8 cellular contexts compared by ENCODE assay signal in genomic region chr6:27824248-27825024, GRCh38.
DNase-seq lines count a peak whose midpoint lies in the region; ATAC-seq, FAIRE-seq and TF ChIP-seq lines count a peak whose summit lies in the region.
"Not testable (repeated sequence)": the region's sequence is repeated elsewhere in the genome, so short reads cannot be mapped to it uniquely, and the experiment has no call there.

No MANE protein-coding gene starts in this region.

- H3K27ac Mint-ChIP-seq in CD4-positive, CD25-positive, alpha-beta regulatory T cell: peak overlapping the region; percentile 96 to 100 (median 99)
- peak overlapping the region; percentile 95 for H3K27ac Mint-ChIP-seq in chondrocyte (ENCODE audit: unreplicated experiment)

- FAIRE-seq in kidney (lab: Jason Lieb, UNC): not testable (repeated sequence)

- H3K9me3 ChIP-seq in CD4-positive, CD25-positive, alpha-beta regulatory T cell (ENCODE audit: control insufficient read depth in 2 of 2, low read length in 2 of 2); kidney (ENCODE audit: control insufficient read depth in 1 of 2, low read length in 2 of 2): not testable (repeated sequence)

- peak overlapping the region; percentile 91 for H3K27ac ChIP-seq in CD4-positive, CD25-positive, alpha-beta regulatory T cell (ENCODE audit: insufficient read depth, low read length, poor library complexity, severe bottlenecking)
- peak overlapping the region; percentile 86 for H3K27ac ChIP-seq in VCaP
- peak overlapping the region; percentile 63 to 78 for H3K27ac ChIP-seq in kidney (ENCODE audit: low read depth in 2 of 2, low read length in 2 of 2)

- peaks cover 19 to 50% (median 27%) of the 10 kb centered on the region in 4 donors for H3K4me1 Mint-ChIP-seq in CD4-positive, CD25-positive, alpha-beta regulatory T cell
- H3K4me1 Mint-ChIP-seq in chondrocyte (ENCODE audit: low read depth): peaks cover 21% of the 10 kb centered on the region

- peak overlapping the region; percentile 93 for H3K4me3 ChIP-seq in CD4-positive, CD25-positive, alpha-beta regulatory T cell (ENCODE audit: low read depth, low read length)
- H3K4me3 ChIP-seq in kidney (ENCODE audit: low read length in 2 of 2) (peak overlapping the region; percentile 68 to 85), skeletal muscle cell (ENCODE audit: low read depth, low read length) (peak overlapping the region; percentile 70)

- peaks cover 10% of the 10 kb centered on the region for H3K4me1 ChIP-seq in CD4-positive, CD25-positive, alpha-beta regulatory T cell (ENCODE audit: control insufficient read depth, insufficient read depth, low read length, poor library complexity, severe bottlenecking)
- H3K4me1 ChIP-seq in kidney (ENCODE audit: control insufficient read depth in 1 of 2, insufficient read depth in 1 of 2, low read depth in 1 of 2, low read length in 2 of 2): not testable (repeated sequence)

- not testable (repeated sequence) for H3K9me3 Mint-ChIP-seq in CD4-positive, CD25-positive, alpha-beta regulatory T cell; chondrocyte (ENCODE audit: low read depth)

- intact Hi-C loops in kidney (cut with DNase I): not testable (repeated sequence)

- not testable (repeated sequence) for H3K36me3 ChIP-seq in CD4-positive, CD25-positive, alpha-beta regulatory T cell (ENCODE audit: control insufficient read depth, insufficient read depth, low read length); kidney (ENCODE audit: control insufficient read depth in 1 of 2, insufficient read depth in 2 of 2, low read length in 2 of 2)

- H3K9ac ChIP-seq in kidney (ENCODE audit: low read length in 2 of 2): peak overlapping the region; percentile 85 to 87

- peak; percentile 78 to 82 for ATAC-seq in CD4-positive, CD25-positive, alpha-beta regulatory T cell (ENCODE audit: low read depth in 2 of 2)
- ATAC-seq in GM19351 (IDR thresholded peaks at IDR 0.05; ENCODE audit: unreplicated experiment) (peak; percentile 64), HG03103 (IDR thresholded peaks at IDR 0.05; ENCODE audit: low read depth, unreplicated experiment) (peak; percentile 25)

- H3K27me3 Mint-ChIP-seq in CD4-positive, CD25-positive, alpha-beta regulatory T cell; chondrocyte (ENCODE audit: low read depth): not testable (repeated sequence)

- DNase-seq in CD4-positive, CD25-positive, alpha-beta regulatory T cell: peak; percentile 12 to 80 (median 78)
- DNase-seq in NCI-H2227 treated with DMSO at 0.1 percent for 48 hours (lab: John Stamatoyannopoulos, UW): peak; percentile 64
- not testable (repeated sequence) for DNase-seq in chondrocyte (ENCODE audit: low spot score); kidney; skeletal muscle cell (ENCODE audit: low read depth)

- H3K27me3 ChIP-seq in CD4-positive, CD25-positive, alpha-beta regulatory T cell (ENCODE audit: control insufficient read depth, insufficient read depth, low read length): not testable (repeated sequence)

- H3K36me3 Mint-ChIP-seq in CD4-positive, CD25-positive, alpha-beta regulatory T cell; chondrocyte (ENCODE audit: low read depth): not testable (repeated sequence)

- TF ChIP-seq CTCF in VCaP (conservative IDR thresholded peaks at IDR 0.05); chondrocyte (IDR thresholded peaks at IDR 0.05); kidney (IDR thresholded peaks at IDR 0.05; ENCODE audit: borderline replicate concordance, extremely low read depth, insufficient read depth): not testable (repeated sequence)

- peak overlapping the region; percentile 93 to 100 (median 96) for H3K4me3 Mint-ChIP-seq in CD4-positive, CD25-positive, alpha-beta regulatory T cell
- peak overlapping the region; percentile 91 for H3K4me3 Mint-ChIP-seq in chondrocyte (ENCODE audit: unreplicated experiment)

Comparison
In these comparisons a context has a peak if more than half of its experiments do, and no peak if none do; other contexts are left out.
1. ATAC-seq: peak in every context shown above with its lines; median percentile 80 in CD4-positive, CD25-positive, alpha-beta regulatory T cell; 64 in GM19351; 25 in HG03103.